8 cellular contexts compared by ENCODE assay signal in genomic region chr16:8674413-8675022, GRCh38. TPM values are rescaled to one million over a fixed set of nuclear protein-coding genes. Genes with fewer than 3 reads are reported as not detected.
DNase-seq lines count a peak whose midpoint lies in the region; ATAC-seq, FAIRE-seq and TF ChIP-seq lines count a peak whose summit lies in the region.

ABAT (plus strand) TSS chr16:8674617; CDS start chr16:8735740, 61,123 bp downstream.

- peak; percentile 98 for DNase-seq in GM12891 (ENCODE audit: insufficient read length, low spot score)
- DNase-seq in NCI-H1092 treated with DMSO at 0.1 percent for 48 hours (lab: John Stamatoyannopoulos, UW), result peak; percentile 82
- DNase-seq in anterior cingulate cortex (lab: John Stamatoyannopoulos, UW), result peak; percentile 56 to 97 (median 88)
- DNase-seq in right atrium auricular region (ENCODE audit: low spot score), result peak; percentile 91
- DNase-seq in uterus, result peak; percentile 81 to 88

- H3K36me3 ChIP-seq in right atrium auricular region, result no peaks in the 10 kb centered on the region
- no peaks in the 10 kb centered on the region for H3K36me3 ChIP-seq in rectal smooth muscle tissue (ENCODE audit: control insufficient read depth, insufficient read depth, low read length)
- H3K36me3 ChIP-seq in uterus, result no peaks in the 10 kb centered on the region

- intact Hi-C loops in uterus (cut with DNase I; ENCODE audit: low total_unique reads), result no loop called here

- H3K27ac ChIP-seq in right atrium auricular region, result peak within 1 kb of the TSS in 1 of 2 donors; percentile 40
- no peak within 1 kb of the TSS for H3K27ac ChIP-seq in rectal smooth muscle tissue (ENCODE audit: low read depth, low read length)
- H3K27ac ChIP-seq in uterus, result peak within 1 kb of the TSS; percentile 19 to 58

- TF ChIP-seq POLR2A in GM12891 (IDR thresholded peaks at IDR 0.05; ENCODE audit: low read depth, low read length) (0 out of 2 replicates have a peak, but pooled peaks have one; percentile 42), uterus (IDR thresholded peaks at IDR 0.05) (peak; percentile 26 to 37)

- peak; percentile 99 for ATAC-seq in HG02623 (IDR thresholded peaks at IDR 0.05; ENCODE audit: unreplicated experiment)

- peaks cover 2% of the 10 kb centered on the region for H3K36me3 Mint-ChIP-seq in T-helper 1 cell treated with Interleukin-12 subunit alpha and Interleukin-12 subunit beta and Interleukin-4 antibody, amounts not matched to agents 30 μg/mL and 1 μg/mL, for 36 hours (ENCODE audit: low read depth)

- H3K9me3 Mint-ChIP-seq in T-helper 1 cell treated with Interleukin-12 subunit alpha and Interleukin-12 subunit beta and Interleukin-4 antibody, amounts not matched to agents 30 μg/mL and 1 μg/mL, for 36 hours, result no peaks in the 10 kb centered on the region

- H3K27me3 ChIP-seq in right atrium auricular region (no peaks in the 10 kb centered on the region), rectal smooth muscle tissue (ENCODE audit: control insufficient read depth, insufficient read depth, low read length) (no peaks in the 10 kb centered on the region), uterus (no peaks in the 10 kb centered on the region)

- peak within 1 kb of the TSS; percentile 93 for H3K27ac Mint-ChIP-seq in T-helper 1 cell treated with Interleukin-12 subunit alpha and Interleukin-12 subunit beta and Interleukin-4 antibody, amounts not matched to agents 30 μg/mL and 1 μg/mL, for 36 hours

- TF ChIP-seq CTCF in right atrium auricular region (IDR thresholded peaks at IDR 0.05) (no peak), uterus (IDR thresholded peaks at IDR 0.05) (no peak)

- peaks cover 20% of the 10 kb centered on the region for H3K4me1 Mint-ChIP-seq in T-helper 1 cell treated with Interleukin-12 subunit alpha and Interleukin-12 subunit beta and Interleukin-4 antibody, amounts not matched to agents 30 μg/mL and 1 μg/mL, for 36 hours (ENCODE audit: low read depth)

- peaks cover 0 to 19% of the 10 kb centered on the region in 2 donors for H3K4me1 ChIP-seq in right atrium auricular region
- H3K4me1 ChIP-seq in rectal smooth muscle tissue (ENCODE audit: control insufficient read depth, insufficient read depth, low read length), result peaks cover 4% of the 10 kb centered on the region
- no peaks in the 10 kb centered on the region for H3K4me1 ChIP-seq in uterus

- H3K27me3 Mint-ChIP-seq in T-helper 1 cell treated with Interleukin-12 subunit alpha and Interleukin-12 subunit beta and Interleukin-4 antibody, amounts not matched to agents 30 μg/mL and 1 μg/mL, for 36 hours (ENCODE audit: low read depth), result peaks cover 4% of the 10 kb centered on the region

- peak within 1 kb of the TSS; percentile 49 for H3K9ac ChIP-seq in rectal smooth muscle tissue (ENCODE audit: low read length)

- peak; percentile 68 for FAIRE-seq in GM12891 (lab: Jason Lieb, UNC)

- H3K9me3 ChIP-seq in right atrium auricular region (no peaks in the 10 kb centered on the region), uterus (no peaks in the 10 kb centered on the region)

- H3K4me3 ChIP-seq in right atrium auricular region (peak within 1 kb of the TSS; percentile 57 to 70), rectal smooth muscle tissue (ENCODE audit: low read length) (peak within 1 kb of the TSS; percentile 88), uterus (peak within 1 kb of the TSS; percentile 52 to 68)

- peak within 1 kb of the TSS; percentile 92 for H3K4me3 Mint-ChIP-seq in T-helper 1 cell treated with Interleukin-12 subunit alpha and Interleukin-12 subunit beta and Interleukin-4 antibody, amounts not matched to agents 30 μg/mL and 1 μg/mL, for 36 hours

TF ChIP-seq in GM12891, 5 proteins besides CTCF, POLR2A, EP300 and RAD21:
- TF ChIP-seq PAX5 (IDR thresholded peaks at IDR 0.05; ENCODE audit: insufficient read depth, low read length, severe bottlenecking), result no peak
- peak; percentile 33 for TF ChIP-seq SPI1 (IDR thresholded peaks at IDR 0.05; ENCODE audit: low read depth, low read length)
- TF ChIP-seq POU2F2 (IDR thresholded peaks at IDR 0.05; ENCODE audit: low read depth, low read length), result no peak
- TF ChIP-seq POLR2AphosphoS5 (IDR thresholded peaks at IDR 0.05; ENCODE audit: low read depth, low read length), result no peak
- 0 out of 2 replicates have a peak, but pooled peaks have one; percentile 24 for TF ChIP-seq TAF1 (IDR thresholded peaks at IDR 0.05; ENCODE audit: low read depth, low read length)

RNA-seq across cellular contexts. Expression of gene ABAT, which starts in this region (rescaled TPM):
- 4.8 TPM for polyA plus RNA-seq in GM12891 (2012; ENCODE audit: low read depth, missing spikeins)
- 10 to 100 TPM in 1 of 2 donors, 1 to 10 TPM in 1; 9.8 to 14.9 TPM for total RNA-seq in right atrium auricular region
- total RNA-seq in uterus, result 10 to 100 TPM in 1 of 4 donors, 1 to 10 TPM in 3; 1.0 to 11.0 (median 6.7) TPM
